Comparison of ENCODE assay signal across 33 cellular contexts in the genomic region with DNA sequence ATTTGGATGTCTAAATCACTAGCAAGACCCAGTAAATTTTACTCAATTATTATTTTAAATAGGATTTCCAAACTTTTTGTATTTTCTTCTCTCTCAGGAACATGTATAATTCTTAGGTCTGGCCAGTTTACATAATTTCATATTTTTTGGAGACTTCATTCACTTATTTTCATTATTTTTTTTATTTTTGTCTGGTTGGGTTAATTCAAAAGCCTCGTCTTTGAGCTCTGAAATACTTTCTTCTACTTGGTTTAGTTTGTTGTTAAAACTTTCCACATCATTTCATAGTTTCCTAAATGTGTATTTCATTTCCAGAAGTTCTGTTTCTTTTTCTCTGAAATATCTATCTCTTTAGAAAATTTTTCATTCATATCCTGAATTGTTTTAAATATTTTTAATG.
"Had no signal": no experiment of that assay in that cellular context is flagged by ENCODE, and none has a peak within 500 bp of the region (broad histone marks: within the 10 kb centered on the region; RNA-seq: fewer than 3 reads in every experiment).

No MANE protein-coding gene starts in this region.

- H3K4me3 ChIP-seq: ascending aorta, cardiac muscle cell had no signal

- H3K27ac ChIP-seq: ascending aorta, cardiac muscle cell, WERI-Rb-1 had no signal

- H3K36me3 ChIP-seq: ascending aorta, cardiac muscle cell, WERI-Rb-1 had no signal

- ATAC-seq: activated CD4-positive, alpha-beta T cell treated with anti-CD3 and anti-CD28 coated beads for 36 hours; activated CD4-positive, CD25-positive, alpha-beta regulatory T cell treated with anti-CD3 and anti-CD28 coated beads, Interleukin-2, amount 50 U/mL, for 24 hours; activated CD8-positive, alpha-beta memory T cell treated with anti-CD3 and anti-CD28 coated beads, Interleukin-2, amount 10 ng/mL, durations not matched to agents 7 days and 5 days; activated CD8-positive, alpha-beta T cell treated with anti-CD3 and anti-CD28 coated beads, Interleukin-2, amount 10 ng/mL, durations not matched to agents 7 days and 5 days; activated naive CD8-positive, alpha-beta T cell treated with anti-CD3 and anti-CD28 coated beads, Interleukin-2, amount 50 U/mL, for 24 hours; WTC11 had no signal

- DNase-seq: activated CD4-positive, alpha-beta memory T cell treated with anti-CD3 and anti-CD28 coated beads, Interleukin-2, amount 10 ng/mL, durations not matched to agents 7 days and 5 days; activated CD4-positive, alpha-beta T cell treated with anti-CD3 and anti-CD28 coated beads for 1 hour; activated CD4-positive, alpha-beta T cell treated with anti-CD3 and anti-CD28 coated beads for 36 hours; activated CD4-positive, alpha-beta T cell treated with anti-CD3 and anti-CD28 coated beads for 48 hours; activated CD4-positive, alpha-beta T cell treated with anti-CD3 and anti-CD28 coated beads, Interleukin-2, amount 10 ng/mL, durations not matched to agents 7 days and 5 days; activated CD4-positive, alpha-beta T cell treated with anti-CD3 and anti-CD28 coated beads, Interleukin-2, amount 50 U/mL, for 48 hours; activated CD4-positive, CD25-positive, alpha-beta regulatory T cell; activated CD8-positive, alpha-beta memory T cell treated with anti-CD3 and anti-CD28 coated beads for 24 hours; activated CD8-positive, alpha-beta memory T cell treated with anti-CD3 and anti-CD28 coated beads, Interleukin-2, amount 10 ng/mL, durations not matched to agents 7 days and 5 days; activated CD8-positive, alpha-beta memory T cell treated with anti-CD3 and anti-CD28 coated beads, Interleukin-2, amount 50 U/mL, for 48 hours; activated CD8-positive, alpha-beta T cell treated with anti-CD3 and anti-CD28 coated beads, Interleukin-2, amount 10 ng/mL, durations not matched to agents 7 days and 5 days; activated effector memory CD4-positive, alpha-beta T cell treated with Interleukin-2 at 50 U/mL for 16 hours; activated gamma-delta T cell; activated naive CD4-positive, alpha-beta T cell treated with anti-CD3 and anti-CD28 coated beads, Interleukin-2, amount 10 ng/mL, durations not matched to agents 7 days and 5 days; activated naive CD4-positive, alpha-beta T cell treated with Interleukin-2 at 50 U/mL for 16 hours; activated naive CD8-positive, alpha-beta T cell treated with anti-CD3 and anti-CD28 coated beads, Interleukin-2, amount 10 ng/mL, durations not matched to agents 7 days and 5 days; activated naive CD8-positive, alpha-beta T cell treated with anti-CD3 and anti-CD28 coated beads, Interleukin-2, amount 50 U/mL, for 24 hours; activated T-cell treated with anti-CD3 and anti-CD28 coated beads, Interleukin-2, amount 50 U/mL, for 24 hours; activated T-cell treated with anti-CD3 and anti-CD28 coated beads, Interleukin-2, amount 50 U/mL, for 48 hours; amygdala; anterior cingulate cortex; caudate nucleus; cerebellar nuclear complex; T-helper 1 cell; T-helper 2 cell; T-helper 9 cell; WERI-Rb-1 had no signal

- FAIRE-seq: bronchial epithelial cell, TTC549 had no signal

- H3K27me3 ChIP-seq: ascending aorta, cardiac muscle cell had no signal
